In genomic region chr6:8130399-8130798, GRCh38 we compare ENCODE assay signal across 29 cellular contexts. TPM values are rescaled to one million over a fixed set of nuclear protein-coding genes. Genes with fewer than 3 reads are reported as not detected.
DNase-seq lines count a peak whose midpoint lies in the region; ATAC-seq, FAIRE-seq and TF ChIP-seq lines count a peak whose summit lies in the region.
"Had no signal": no experiment of that assay in that cellular context is flagged by ENCODE, and none has a peak within 500 bp of the region (broad histone marks: within the 10 kb centered on the region; RNA-seq: fewer than 3 reads in every experiment).

No MANE protein-coding gene starts in this region.

- in situ Hi-C loops in HepG2 (cut with HindIII; ENCODE audit: extremely low pct_ligation_motif_present, low pct_unique_long_range_greater_than_20kb): loop anchor here (5.0 kb wide), 1 partner anchor 92 kb away; no protein-coding TSS in a partner anchor
- in situ Hi-C loops in GM13976 (cut with MboI; ENCODE audit: low sequenced_read_pairs, unreplicated experiment): no loop called here

- intact Hi-C loops in HepG2 (cut with micrococcal nuclease; ENCODE audit: unreplicated experiment) (loop anchor here (2.0 kb wide), 2 partner anchors 66 to 1282 kb away; partner anchors contain the start of gene BLOC1S5), right lobe of liver (cut with DNase I) (no loop called here)

- 1% methylated on average over 5 of the region's 5 CpGs for WGBS in HepG2 (ENCODE audit: low lambda C conversion rate)
- WGBS in right lobe of liver (ENCODE audit: insufficient coverage, low coverage, low lambda C conversion rate, missing lambda C conversion rate): 19% methylated on average over 5 of the region's 5 CpGs
- 36% methylated on average over 5 of the region's 5 CpGs for whole genome bisulfite sequencing in suprapubic skin

- TF ChIP-seq CTCF in HepG2 (CRISPR knock-in tag; IDR thresholded peaks at IDR 0.05) (no peak), right lobe of liver (IDR thresholded peaks at IDR 0.05) (no peak), RWPE2 (IDR thresholded peaks at IDR 0.05; ENCODE audit: poor library complexity, severe bottlenecking) (no peak), fibroblast of pulmonary artery (IDR thresholded peaks at IDR 0.05; ENCODE audit: low read length, missing control alignments) (no peak), GM13976 (IDR thresholded peaks at IDR 0.05; ENCODE audit: borderline replicate concordance, control extremely low read depth, extremely low read depth, insufficient read depth, missing control alignments) (no peak), suprapubic skin (IDR thresholded peaks at IDR 0.05) (no peak)

- no TSS peak for BruUV-seq in HepG2 (replicated peaks; lab: Mats Ljungman, UMichigan)

- H3K36me3 ChIP-seq in HepG2 (replicated peaks in 1 of 2; ENCODE audit: control insufficient read depth in 1 of 2, insufficient read depth in 2 of 2, low read length in 2 of 2) (no peaks in the 10 kb centered on the region), right lobe of liver (no peaks in the 10 kb centered on the region), RWPE2 (ENCODE audit: low read depth) (no peaks in the 10 kb centered on the region), suprapubic skin (no peaks in the 10 kb centered on the region)
- H3K36me3 ChIP-seq: esophagus muscularis mucosa, HAP-1, SJSA1, upper lobe of left lung had no signal

- FAIRE-seq in HepG2 (lab: Jason Lieb, UNC): no peak
- FAIRE-seq: A549, GM12892, GM19239, kidney, RCC 7860 had no signal

- H3K4me2 ChIP-seq in HepG2 (ENCODE audit: low read depth, low read length): no peak overlapping the region
- H3K4me2 ChIP-seq: A549 had no signal

- TF ChIP-seq RAD21 in HepG2 (CRISPR knock-in tag; IDR thresholded peaks at IDR 0.05): no peak

- ATAC-seq in HepG2 (no peak), right lobe of liver (no peak), RWPE2 (ENCODE audit: low read depth) (peak; percentile 10; the same call in 1 of the 3 replicates), HG02884 (IDR thresholded peaks at IDR 0.05; ENCODE audit: unreplicated experiment) (no peak)
- ATAC-seq: effector memory CD8-positive, alpha-beta T cell; T-helper 17 cell had no signal

- no peaks in the 10 kb centered on the region for H4K20me1 ChIP-seq in HepG2 (ENCODE audit: insufficient read depth, low read length)

- H3K9ac ChIP-seq in HepG2 (ENCODE audit: insufficient read depth, low read depth, low read length): no peak overlapping the region

- no peak overlapping the region for H2AFZ ChIP-seq in HepG2 (ENCODE audit: low read length)

- peaks cover 0 to 4% of the 10 kb centered on the region in 2 experiments; a peak in 1 of 5 replicates for H3K27me3 ChIP-seq in HepG2 (ENCODE audit: control insufficient read depth in 1 of 2, insufficient read depth in 2 of 2, low read length in 2 of 2)
- no peaks in the 10 kb centered on the region for H3K27me3 ChIP-seq in right lobe of liver
- H3K27me3 ChIP-seq in RWPE2 (ENCODE audit: insufficient read depth, poor library complexity, severe bottlenecking): no peaks in the 10 kb centered on the region
- peaks cover 4% of the 10 kb centered on the region for H3K27me3 ChIP-seq in suprapubic skin
- H3K27me3 ChIP-seq: SJSA1, upper lobe of left lung had no signal

- no peaks in the 10 kb centered on the region for H3K4me1 ChIP-seq in HepG2 (ENCODE audit: insufficient read depth, low read length)
- H3K4me1 ChIP-seq in right lobe of liver: no peaks in the 10 kb centered on the region
- H3K4me1 ChIP-seq in RWPE2 (ENCODE audit: insufficient read depth, poor library complexity, severe bottlenecking): no peaks in the 10 kb centered on the region
- no peaks in the 10 kb centered on the region for H3K4me1 ChIP-seq in suprapubic skin
- H3K4me1 ChIP-seq: A549, esophagus muscularis mucosa, HAP-1, SJSA1 had no signal

- H3K79me2 ChIP-seq in HepG2 (ENCODE audit: insufficient read depth, low read length): no peaks in the 10 kb centered on the region

- no peak overlapping the region for H3K4me3 ChIP-seq in HepG2 (replicated peaks in 1 of 3; ENCODE audit: insufficient read depth in 1 of 3, low read depth in 2 of 3, low read length in 3 of 3)
- no peak overlapping the region for H3K4me3 ChIP-seq in right lobe of liver
- H3K4me3 ChIP-seq in RWPE2 (ENCODE audit: severe bottlenecking): no peak overlapping the region
- no peak overlapping the region for H3K4me3 ChIP-seq in fibroblast of pulmonary artery (replicated peaks; ENCODE audit: low read depth, low read length)
- H3K4me3 ChIP-seq in suprapubic skin: no peak overlapping the region
- H3K4me3 ChIP-seq: A549, coronary artery, esophagus muscularis mucosa, HAP-1, SJSA1, upper lobe of left lung had no signal

- DNase-seq in HepG2 (ENCODE audit: low spot score): no peak
- DNase-seq in right lobe of liver: no peak
- no peak for DNase-seq in RWPE2 (ENCODE audit: low spot score)
- peak; percentile 46 for DNase-seq in fibroblast of pulmonary artery (ENCODE audit: low read depth)
- DNase-seq in ureter (ENCODE audit: low spot score): no peak
- DNase-seq in GM13976 (ENCODE audit: low spot score): no peak
- DNase-seq in suprapubic skin (ENCODE audit: low spot score in 2 of 2): no peak
- DNase-seq: activated CD4-positive, alpha-beta T cell treated with anti-CD3 and anti-CD28 coated beads, Interleukin-2, amount 10 ng/mL, durations not matched to agents 24 days and 14 days; activated naive CD4-positive, alpha-beta T cell treated with Interleukin-2 at 50 U/mL for 16 hours; activated T-cell treated with anti-CD3 and anti-CD28 coated beads, Interleukin-2, amount 50 U/mL, for 48 hours; amniotic stem cell; DND-41; effector memory CD8-positive, alpha-beta T cell; kidney; MV-4-11; NCI-H524; NK-92 treated with Interleukin-12 subunit alpha and Interleukin-12 subunit beta, amount 100 ng/mL, for 24 hours; T-helper 17 cell had no signal

- no peaks in the 10 kb centered on the region for H3K9me3 ChIP-seq in HepG2 (ENCODE audit: low read length)
- H3K9me3 ChIP-seq in right lobe of liver: no peaks in the 10 kb centered on the region
- H3K9me3 ChIP-seq in RWPE2 (ENCODE audit: severe bottlenecking): no peaks in the 10 kb centered on the region
- no peaks in the 10 kb centered on the region for H3K9me3 ChIP-seq in suprapubic skin
- H3K9me3 ChIP-seq: A549, esophagus muscularis mucosa, HAP-1, SJSA1, upper lobe of left lung had no signal

- no peak for TF ChIP-seq EP300 in HepG2 (IDR thresholded peaks at IDR 0.05; ENCODE audit: low read depth in 2 of 2, low read length in 2 of 2)
- TF ChIP-seq EP300 in HepG2 (CRISPR knock-in tag; IDR thresholded peaks at IDR 0.05; ENCODE audit: borderline replicate concordance): no peak
- no peak for TF ChIP-seq EP300 in suprapubic skin (IDR thresholded peaks at IDR 0.05)

- no peak for TF ChIP-seq POLR2A in HepG2 (IDR thresholded peaks at IDR 0.05; ENCODE audit: insufficient read depth in 1 of 2, low read depth in 2 of 2, low read length in 2 of 2)
- no peak for TF ChIP-seq POLR2A in right lobe of liver (IDR thresholded peaks at IDR 0.05)
- no peak for TF ChIP-seq POLR2A in suprapubic skin (IDR thresholded peaks at IDR 0.05)

- CTCF ChIA-PET in HepG2 (lab: Yijun Ruan, JAX; ENCODE audit: low intra/inter-chr PET ratio, low total read pairs): interaction anchor here (4.8 kb wide), 1 partner anchor 88 kb away, joined by 92 read pairs; no protein-coding TSS in a partner anchor

- POLR2A ChIA-PET in HepG2 (lab: Yijun Ruan, JAX): no interaction called here

- H3K27ac ChIP-seq in HepG2 (ENCODE audit: extremely low read length, insufficient read depth, low read length) (no peak overlapping the region), right lobe of liver (no peak overlapping the region), RWPE2 (ENCODE audit: poor library complexity, severe bottlenecking) (no peak overlapping the region), suprapubic skin (no peak overlapping the region)
- H3K27ac ChIP-seq: A549, C4-2B, coronary artery, esophagus muscularis mucosa, SJSA1 had no signal

TF ChIP-seq in HepG2, 621 proteins besides CTCF, POLR2A, EP300 and RAD21:
- peak; percentile 39; the same call in 1 of the 2 replicates for TF ChIP-seq CEBPB (IDR thresholded peaks at IDR 0.05; ENCODE audit: borderline replicate concordance, low read depth, low read length)
- no peak for TF ChIP-seq BRD4 (CRISPR knock-in tag; IDR thresholded peaks at IDR 0.05)
TF ChIP-seq in HepG2: peak in this region for 1.

RNA-seq across cellular contexts. Expression of gene EEF1E1, which starts 28.1 kb away (rescaled TPM):
- 188 and 270 TPM in 2 replicates for total RNA-seq in HepG2 (2016; rRNA removed; fragmentation: Illumina TruSeq; extraction: Trizol)
- 62.9 and 68.9 TPM in 2 replicates for total RNA-seq in HepG2 (2016; cell fraction: cytosol; rRNA removed; fragmentation: Illumina TruSeq; extraction: Trizol; ENCODE audit: low read depth)
- 186 and 287 TPM in 2 replicates for total RNA-seq in HepG2 (2016; cell fraction: insoluble cytoplasmic fraction; rRNA removed; fragmentation: Illumina TruSeq; extraction: Trizol)
- total RNA-seq in HepG2 (2016; cell fraction: membrane; rRNA removed; fragmentation: Illumina TruSeq; extraction: Trizol): 86.5 and 89.3 TPM in 2 replicates
- 93.4 and 98.7 TPM in 2 replicates for total RNA-seq in HepG2 (2016; cell fraction: nucleus; rRNA removed; fragmentation: Illumina TruSeq; extraction: Trizol)
- 94.5 and 128 TPM in 2 replicates for polyA plus RNA-seq in HepG2 (2011; rRNA removed)
- polyA plus RNA-seq in HepG2 (2011; cell fraction: cytosol; rRNA removed): 93.8 and 101 TPM in 2 replicates
- 27.9 and 33.4 TPM in 2 replicates for polyA plus RNA-seq in HepG2 (2011; cell fraction: nucleus; rRNA removed)
- polyA plus RNA-seq in HepG2 (2012): 93.5 and 97.9 TPM in 2 replicates
- 51.5 and 51.7 TPM in 2 replicates for polyA plus RNA-seq in HepG2 (2016; cell fraction: cytosol; fragmentation: Illumina TruSeq; extraction: Trizol; ENCODE audit: low read depth)
- 263 and 287 TPM in 2 replicates for polyA plus RNA-seq in HepG2 (2016; cell fraction: insoluble cytoplasmic fraction; fragmentation: Illumina TruSeq; extraction: Trizol; ENCODE audit: low read depth)
- polyA plus RNA-seq in HepG2 (2016; cell fraction: membrane; fragmentation: Illumina TruSeq; extraction: Trizol; ENCODE audit: low read depth): 64.6 and 67.7 TPM in 2 replicates
- 113 and 114 TPM in 2 replicates for polyA plus RNA-seq in HepG2 (2016; cell fraction: nucleus; fragmentation: Illumina TruSeq; extraction: Trizol; ENCODE audit: insufficient read depth, low read depth)
- 20.7 and 22.4 TPM in 2 replicates for polyA minus RNA-seq in HepG2 (2011; rRNA and poly(A)+ RNA removed; ENCODE audit: low replicate concordance)
- polyA minus RNA-seq in HepG2 (2011; cell fraction: cytosol; rRNA and poly(A)+ RNA removed): 21.0 and 30.3 TPM in 2 replicates
- 82.0 and 84.3 TPM in 2 replicates for polyA minus RNA-seq in HepG2 (2011; cell fraction: nucleus; rRNA and poly(A)+ RNA removed)
- total RNA-seq in right lobe of liver: 10 to 100 TPM in 3 of 6 experiments, 1 to 10 TPM in 3; 4.6 to 33.9 (median 10.1) TPM
- 31.6 TPM for total RNA-seq in ureter
- total RNA-seq in suprapubic skin: 10 to 100 TPM; 15.0 to 42.5 (median 31.3) TPM
